Comparison of ENCODE assay signal across 1 cellular context in the genomic region with DNA sequence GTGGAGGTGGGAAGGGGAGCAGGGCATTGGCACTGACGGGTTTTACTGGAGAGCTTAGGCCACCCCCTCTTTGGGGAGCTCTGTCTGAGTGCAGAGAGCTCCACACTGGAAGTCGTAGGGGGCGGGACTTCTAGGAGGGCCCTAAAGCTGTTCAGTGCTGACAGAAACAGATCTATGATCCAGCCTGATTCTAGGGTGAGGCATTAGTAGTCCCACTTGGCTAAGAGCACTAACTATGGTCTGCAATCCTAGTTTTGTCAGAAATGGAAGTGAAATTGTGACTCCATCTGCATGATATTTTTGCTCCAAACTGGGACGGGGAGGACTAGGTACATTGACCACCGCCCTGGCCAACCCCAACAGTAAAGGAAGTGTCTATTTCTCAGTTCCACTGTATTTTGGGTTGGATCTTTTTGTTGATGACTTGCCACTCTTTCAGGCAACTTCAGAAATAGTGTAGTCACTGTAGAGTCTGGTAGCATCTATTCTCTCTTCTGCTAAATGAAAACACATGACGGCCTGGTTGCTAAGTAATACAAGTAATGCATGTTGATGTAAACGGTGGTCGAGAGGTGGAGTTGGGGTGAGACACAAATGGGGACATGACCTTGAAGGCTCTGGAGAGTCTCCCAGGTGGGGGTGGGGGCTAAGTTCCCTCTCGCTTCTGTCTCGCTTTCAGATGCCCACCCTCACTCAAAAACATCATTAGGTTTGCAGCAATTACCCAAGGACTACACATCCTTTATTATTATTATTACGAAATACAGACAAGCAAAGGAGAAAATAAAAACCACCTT.
TF ChIP-seq lines count a peak whose summit lies in the region.

No MANE protein-coding gene starts in this region.

TF ChIP-seq in K562, 482 proteins besides CTCF, POLR2A, EP300 and RAD21:
- TF ChIP-seq ZNF518B (CRISPR knock-in tag; IDR thresholded peaks at IDR 0.05) (no peak), CEBPB (tag; IDR thresholded peaks at IDR 0.05) (0 out of 2 replicates have a peak, but pooled peaks have one; percentile 23), ZNF239 (CRISPR knock-in tag; IDR thresholded peaks at IDR 0.05) (peak; percentile 77)
